ENCODE assay signal across 12 cellular contexts in the genomic region with DNA sequence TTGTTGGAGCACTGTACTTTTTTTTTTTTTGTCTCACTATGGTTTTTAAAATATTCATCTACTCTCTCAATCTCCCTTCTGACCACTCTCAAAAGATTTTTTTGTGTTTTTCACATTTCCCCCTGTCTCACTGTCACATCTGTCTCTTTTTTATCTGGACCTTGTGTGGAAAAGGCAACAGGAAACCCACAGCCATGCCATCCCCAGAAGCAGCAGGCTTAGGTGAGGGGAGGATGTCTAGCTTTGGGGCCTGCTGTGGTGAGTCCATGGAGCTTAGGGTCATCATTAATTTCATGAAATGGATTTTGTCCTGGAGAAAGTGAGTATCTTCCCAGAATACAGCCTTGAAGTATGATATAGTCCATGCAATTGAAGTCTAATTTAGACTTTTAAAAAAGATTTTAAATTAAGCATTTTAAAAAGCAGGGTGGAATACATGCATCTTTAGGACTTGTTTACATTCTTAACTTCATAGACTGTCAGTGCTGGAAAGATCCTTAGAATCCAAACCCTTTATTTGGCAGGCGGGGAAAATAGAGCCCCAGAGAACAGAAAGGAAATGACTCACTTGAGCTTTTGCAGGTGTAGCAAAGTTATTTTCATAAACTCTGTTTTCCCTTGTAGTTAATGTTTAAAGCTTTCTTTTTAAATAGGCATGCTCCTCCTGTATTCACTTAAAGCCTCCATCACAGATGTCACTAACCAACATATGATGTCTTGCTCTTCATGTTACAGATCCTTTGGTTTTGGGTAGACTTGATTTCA. TPM values are rescaled to one million over a fixed set of nuclear protein-coding genes. Genes with fewer than 3 reads are reported as not detected.
A peak's percentile ranks its signal among the peaks of the same experiment; 100 is the strongest.
DNase-seq lines count a peak whose midpoint lies in the region; ATAC-seq, FAIRE-seq and TF ChIP-seq lines count a peak whose summit lies in the region.
"Had no signal": no experiment of that assay in that cellular context is flagged by ENCODE, and none has a peak within 500 bp of the region (broad histone marks: within the 10 kb centered on the region; RNA-seq: fewer than 3 reads in every experiment).

No MANE protein-coding gene starts in this region.

- H3K4me3 Mint-ChIP-seq in activated T-helper 17 cell treated with anti-CD3 and anti-CD28 coated beads, Interleukin-2, amount 50 U/mL, for 72 hours = no peak overlapping the region
- no peak overlapping the region for H3K4me3 Mint-ChIP-seq in type B pancreatic cell
- H3K4me3 Mint-ChIP-seq: naive B cell had no signal

- H3K9me3 Mint-ChIP-seq in activated T-helper 17 cell treated with anti-CD3 and anti-CD28 coated beads, Interleukin-2, amount 50 U/mL, for 72 hours = no peaks in the 10 kb centered on the region
- H3K9me3 Mint-ChIP-seq in type B pancreatic cell = no peaks in the 10 kb centered on the region
- H3K9me3 Mint-ChIP-seq: naive B cell had no signal

- no peak for TF ChIP-seq EP300 in A549 (IDR thresholded peaks at IDR 0.05)

- H3K4me2 ChIP-seq in A549 = peak overlapping the region; percentile 13; the same call in 2 of the 3 replicates

- WGBS in A549 (ENCODE audit: missing lambda C conversion rate) = 33% methylated on average over 1 of the region's 1 CpG
- 34 to 56% methylated on average over 1 of the region's 1 CpG for WGBS in lung, 2 donors

- in situ Hi-C loops in GM13977 (cut with MboI; ENCODE audit: low pct_unique_long_range_greater_than_20kb, low sequenced_read_pairs, unreplicated experiment) = no loop called here

- H3K27me3 ChIP-seq in lung (ENCODE audit: control insufficient read depth, insufficient read depth) = no peaks in the 10 kb centered on the region

- CTCF ChIA-PET in A549 (lab: Yijun Ruan, JAX) = interaction anchor here (0.6 to 3.0 kb wide), 5 partner anchors 17 to 326 kb away, joined by 3 to 13 read pairs (median 4); no protein-coding TSS in a partner anchor

- no peak for DNase-seq in A549 (ENCODE audit: low read depth in 1 of 2, low spot score in 1 of 2)
- DNase-seq in GM13977 (ENCODE audit: low spot score) = peak; percentile 26
- DNase-seq in lung (ENCODE audit: low spot score) = peak; percentile 7
- DNase-seq in SKM-1 treated with dmso at 0.1 percent for 144 hours (lab: John Stamatoyannopoulos, UW; ENCODE audit: unreplicated experiment) = no peak
- DNase-seq in type B pancreatic cell (ENCODE audit: extremely low spot score, unreplicated experiment) = no peak
- no peak for DNase-seq in T-helper 9 cell
- DNase-seq in NCI-H1436 treated with DMSO at 0.1 percent for 48 hours (lab: John Stamatoyannopoulos, UW) = no peak
- DNase-seq: DMS79; effector memory CD4-positive, alpha-beta T cell; naive B cell; NCI-H524 had no signal

- H3K4me1 Mint-ChIP-seq in activated T-helper 17 cell treated with anti-CD3 and anti-CD28 coated beads, Interleukin-2, amount 50 U/mL, for 72 hours = peaks cover 6% of the 10 kb centered on the region
- H3K4me1 Mint-ChIP-seq in type B pancreatic cell (ENCODE audit: unreplicated experiment) = peaks cover 27% of the 10 kb centered on the region

- no peaks in the 10 kb centered on the region for H3K9me3 ChIP-seq in A549
- no peaks in the 10 kb centered on the region for H3K9me3 ChIP-seq in lung (ENCODE audit: control insufficient read depth in 2 of 2, insufficient read depth in 1 of 2, low read length in 1 of 2)

- H3K4me1 ChIP-seq in A549 (peaks cover 24% of the 10 kb centered on the region), lung (ENCODE audit: control insufficient read depth in 2 of 2, insufficient read depth in 2 of 2, low read length in 2 of 2) (peaks cover 0 to 10% of the 10 kb centered on the region in 2 donors)

- POLR2A ChIA-PET in A549 (lab: Yijun Ruan, JAX) = no interaction called here

- H3K27ac ChIP-seq in A549 = peak overlapping the region in 1 of 2 experiments; percentile 30; a peak in 1 of 6 replicates
- peak overlapping the region in 1 of 2 donors; percentile 65 for H3K27ac ChIP-seq in lung (ENCODE audit: low read depth in 1 of 2, low read length in 1 of 2)

- TF ChIP-seq RAD21 in A549 (conservative IDR thresholded peaks at IDR 0.05 in 1 of 2, IDR thresholded peaks at IDR 0.05 in 1 of 2) = no peak

- peaks cover 3 to 4% of the 10 kb centered on the region in 2 donors for H3K36me3 ChIP-seq in lung (ENCODE audit: control insufficient read depth in 2 of 2, insufficient read depth in 2 of 2, low read length in 2 of 2)

- H3K27me3 Mint-ChIP-seq in activated T-helper 17 cell treated with anti-CD3 and anti-CD28 coated beads, Interleukin-2, amount 50 U/mL, for 72 hours = no peaks in the 10 kb centered on the region
- H3K27me3 Mint-ChIP-seq in type B pancreatic cell = no peaks in the 10 kb centered on the region
- H3K27me3 Mint-ChIP-seq: naive B cell had no signal

- TF ChIP-seq CTCF in A549 (IDR thresholded peaks at IDR 0.05) (no peak), GM13977 (IDR thresholded peaks at IDR 0.05; ENCODE audit: extremely low read depth, insufficient read depth, missing control alignments) (no peak), lung (IDR thresholded peaks at IDR 0.05; ENCODE audit: control extremely low read depth, extremely low read depth) (no peak), type B pancreatic cell (conservative IDR thresholded peaks at IDR 0.05) (no peak)

- H3K27ac Mint-ChIP-seq in activated T-helper 17 cell treated with anti-CD3 and anti-CD28 coated beads, Interleukin-2, amount 50 U/mL, for 72 hours = peak overlapping the region; percentile 69
- H3K27ac Mint-ChIP-seq in type B pancreatic cell = no peak overlapping the region

- TF ChIP-seq POLR2A in A549 (IDR thresholded peaks at IDR 0.05; ENCODE audit: low read length) = no peak

- no peak for FAIRE-seq in A549 (lab: Jason Lieb, UNC)

- ATAC-seq in A549 = no peak
- no peak for ATAC-seq in activated T-helper 17 cell treated with anti-CD3 and anti-CD28 coated beads, Interleukin-2, amount 50 U/mL, for 72 hours (replicated peaks)
- no peak for ATAC-seq in lung (ENCODE audit: insufficient read depth, low FRiP score)

- H3K4me3 ChIP-seq in A549 = no peak overlapping the region
- H3K4me3 ChIP-seq in lung = no peak overlapping the region

- H3K36me3 Mint-ChIP-seq in activated T-helper 17 cell treated with anti-CD3 and anti-CD28 coated beads, Interleukin-2, amount 50 U/mL, for 72 hours (ENCODE audit: low read depth) = no peaks in the 10 kb centered on the region
- H3K36me3 Mint-ChIP-seq in type B pancreatic cell = no peaks in the 10 kb centered on the region
- H3K36me3 Mint-ChIP-seq: naive B cell had no signal

TF ChIP-seq in A549, 52 proteins besides CTCF, POLR2A, EP300 and RAD21 (continues in another document):
- TF ChIP-seq ZC3H11A (IDR thresholded peaks at IDR 0.05) = no peak
- TF ChIP-seq JUNB (IDR thresholded peaks at IDR 0.05) = no peak
- TF ChIP-seq, protein P1, sequence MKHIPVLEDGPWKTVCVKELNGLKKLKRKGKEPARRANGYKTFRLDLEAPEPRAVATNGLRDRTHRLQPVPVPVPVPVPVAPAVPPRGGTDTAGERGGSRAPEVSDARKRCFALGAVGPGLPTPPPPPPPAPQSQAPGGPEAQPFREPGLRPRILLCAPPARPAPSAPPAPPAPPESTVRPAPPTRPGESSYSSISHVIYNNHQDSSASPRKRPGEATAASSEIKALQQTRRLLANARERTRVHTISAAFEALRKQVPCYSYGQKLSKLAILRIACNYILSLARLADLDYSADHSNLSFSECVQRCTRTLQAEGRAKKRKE (CRISPR knock-in tag; IDR thresholded peaks at IDR 0.05; ENCODE audit: low read depth) = no peak
- TF ChIP-seq, protein P2, sequence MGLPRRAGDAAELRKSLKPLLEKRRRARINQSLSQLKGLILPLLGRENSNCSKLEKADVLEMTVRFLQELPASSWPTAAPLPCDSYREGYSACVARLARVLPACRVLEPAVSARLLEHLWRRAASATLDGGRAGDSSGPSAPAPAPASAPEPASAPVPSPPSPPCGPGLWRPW (IDR thresholded peaks at IDR 0.05) = no peak
- TF ChIP-seq HOXA7 (CRISPR knock-in tag; IDR thresholded peaks at IDR 0.05) = no peak
- TF ChIP-seq RCOR1 (IDR thresholded peaks at IDR 0.05; ENCODE audit: low read depth, low read length) = no peak
- no peak for TF ChIP-seq PHF8 (IDR thresholded peaks at IDR 0.05; ENCODE audit: borderline replicate concordance, low read depth)

RNA-seq across cellular contexts. Expression of a gene that starts 25.1 kb away (rescaled TPM):
- polyA plus RNA-seq in A549 (2011; rRNA removed) (1.8 and 2.9 TPM in 2 replicates), A549 (2017; fragmentation: RNase III; extraction: RNeasy Plus Mini Kit Qiagen cat#74134 plus additional on column Dnase treatment) (3.6 TPM in 3 replicates), lung (1 to 10 TPM; 5.0 to 8.1 TPM)
- 1.9 and 2.1 TPM in 2 replicates for polyA plus RNA-seq in A549 (2012; cell fraction: cytosol; rRNA removed)
- polyA plus RNA-seq in A549 (2012; cell fraction: nucleus; rRNA removed) = 3.3 and 4.5 TPM in 2 replicates
- 4.3 and 4.7 TPM in 2 replicates for polyA minus RNA-seq in A549 (2011; rRNA and poly(A)+ RNA removed)
- total RNA-seq in activated T-helper 17 cell treated with anti-CD3 and anti-CD28 coated beads, Interleukin-2, amount 50 U/mL, for 72 hours = 1 to 10 TPM in 1 of 2 donors, under 1 TPM in 1; 0.74 to 1.4 TPM
- total RNA-seq in lung (10 to 100 TPM; 13.3 to 24.1 TPM), type B pancreatic cell (ENCODE audit: low replicate concordance) (5.4 and 8.4 TPM in 2 replicates)

RNA-seq across cellular contexts. Expression of a gene that starts 44.4 kb away (rescaled TPM):
- not detected in 2 replicates for polyA plus RNA-seq in A549 (2011; rRNA removed)
- polyA plus RNA-seq in A549 (2012; cell fraction: cytosol; rRNA removed) = not detected in 2 replicates
- not detected in 2 replicates for polyA plus RNA-seq in A549 (2012; cell fraction: nucleus; rRNA removed)
- 0.03 TPM in 1 of 3 replicates, not detected in the others for polyA plus RNA-seq in A549 (2017; fragmentation: RNase III; extraction: RNeasy Plus Mini Kit Qiagen cat#74134 plus additional on column Dnase treatment)
- not detected in 2 replicates for polyA minus RNA-seq in A549 (2011; rRNA and poly(A)+ RNA removed)
- under 1 TPM in 1 of 2 donors, not detected in 1; 0.21 TPM for total RNA-seq in activated T-helper 17 cell treated with anti-CD3 and anti-CD28 coated beads, Interleukin-2, amount 50 U/mL, for 72 hours
- 100 to 1,000 TPM; 157 to 200 TPM for total RNA-seq in lung
- 10 to 100 TPM; 88.7 to 97.2 TPM for polyA plus RNA-seq in lung
- total RNA-seq in type B pancreatic cell (ENCODE audit: low replicate concordance) = not detected in 2 replicates

Comparison
In these comparisons a context has a peak if more than half of its experiments do, and no peak if none do; other contexts are left out.
1. DNase-seq: peak in GM13977 (single experiment) and lung (single experiment); none in A549 (0 of 2), SKM-1 treated with dmso at 0.1 percent for 144 hours (single experiment), type B pancreatic cell (single experiment), T-helper 9 cell (single experiment) and NCI-H1436 treated with DMSO at 0.1 percent for 48 hours (single experiment).
2. RNA of a gene that starts 44.4 kb away (total RNA-seq): 157 to 200 TPM in lung; 0.21 TPM in activated T-helper 17 cell treated with anti-CD3 and anti-CD28 coated beads, Interleukin-2, amount 50 U/mL, for 72 hours and not detected in type B pancreatic cell; every median in the first group is over 100 times any median in the second.